11 cellular contexts compared by ENCODE assay signal in genomic region chr5:141421489-141421855, GRCh38. TPM values are rescaled to one million over a fixed set of nuclear protein-coding genes. Genes with fewer than 3 reads are reported as not detected.
A peak's percentile ranks its signal among the peaks of the same experiment; 100 is the strongest.
DNase-seq lines count a peak whose midpoint lies in the region; ATAC-seq, FAIRE-seq and TF ChIP-seq lines count a peak whose summit lies in the region.
"Had no signal": no experiment of that assay in that cellular context is flagged by ENCODE, and none has a peak within 500 bp of the region (broad histone marks: within the 10 kb centered on the region; RNA-seq: fewer than 3 reads in every experiment).

No MANE protein-coding gene starts in this region.

- TF ChIP-seq POLR2A in upper lobe of left lung (IDR thresholded peaks at IDR 0.05) (no peak), GM18505 (IDR thresholded peaks at IDR 0.05; ENCODE audit: borderline replicate concordance, extremely low read depth, insufficient read depth, insufficient read length) (no peak)

- TF ChIP-seq CTCF in right atrium auricular region (IDR thresholded peaks at IDR 0.05) = no peak
- TF ChIP-seq CTCF in ascending aorta (IDR thresholded peaks at IDR 0.05) = no peak
- TF ChIP-seq CTCF in kidney (IDR thresholded peaks at IDR 0.05; ENCODE audit: borderline replicate concordance, extremely low read depth, insufficient read depth) = no peak
- no peak for TF ChIP-seq CTCF in upper lobe of left lung (IDR thresholded peaks at IDR 0.05)

- no peak for FAIRE-seq in kidney (lab: Jason Lieb, UNC)
- FAIRE-seq: islet of Langerhans, urothelium cell line had no signal

- TF ChIP-seq EP300 in upper lobe of left lung (IDR thresholded peaks at IDR 0.05) = no peak

- DNase-seq in right atrium auricular region (ENCODE audit: low spot score) (no peak), cardiac septum (ENCODE audit: low spot score) (no peak), ascending aorta (ENCODE audit: low spot score in 2 of 2) (no peak), kidney (no peak), upper lobe of left lung (no peak)
- DNase-seq: NCI-H2081 treated with DMSO at 0.1 percent for 48 hours had no signal

- H3K4me1 ChIP-seq in right atrium auricular region (peaks cover 0 to 13% of the 10 kb centered on the region in 2 donors), ascending aorta (no peaks in the 10 kb centered on the region), kidney (ENCODE audit: control insufficient read depth in 1 of 2, insufficient read depth in 1 of 2, low read depth in 1 of 2, low read length in 2 of 2) (no peaks in the 10 kb centered on the region), upper lobe of left lung (peaks cover 0 to 13% (median 1%) of the 10 kb centered on the region in 4 donors)

- H3K36me3 ChIP-seq in right atrium auricular region (no peaks in the 10 kb centered on the region), ascending aorta (peaks cover 3% of the 10 kb centered on the region in 2 donors), kidney (ENCODE audit: control insufficient read depth in 1 of 2, insufficient read depth in 2 of 2, low read length in 2 of 2) (no peaks in the 10 kb centered on the region), upper lobe of left lung (no peaks in the 10 kb centered on the region)

- ATAC-seq in upper lobe of left lung (ENCODE audit: low FRiP score in 2 of 2) = no peak
- ATAC-seq in GM18505 (IDR thresholded peaks at IDR 0.05; ENCODE audit: unreplicated experiment) = no peak
- ATAC-seq in GM19324 (IDR thresholded peaks at IDR 0.05; ENCODE audit: low FRiP score, unreplicated experiment) = no peak
- ATAC-seq in GM18870 (IDR thresholded peaks at IDR 0.05; ENCODE audit: unreplicated experiment) = no peak

- H3K27me3 ChIP-seq in right atrium auricular region (no peaks in the 10 kb centered on the region), ascending aorta (no peaks in the 10 kb centered on the region), upper lobe of left lung (no peaks in the 10 kb centered on the region)

- intact Hi-C loops in cardiac septum (cut with DNase I) = no loop called here
- intact Hi-C loops in ascending aorta (cut with DNase I) = loop anchor here (5.0 kb wide), 1 partner anchor 106 kb away; no protein-coding TSS in a partner anchor
- intact Hi-C loops in kidney (cut with DNase I) = no loop called here

- H3K27ac ChIP-seq in right atrium auricular region (no peak overlapping the region), ascending aorta (no peak overlapping the region), kidney (ENCODE audit: low read depth in 2 of 2, low read length in 2 of 2) (no peak overlapping the region), upper lobe of left lung (no peak overlapping the region)

- H3K9ac ChIP-seq in kidney (ENCODE audit: low read length in 2 of 2) = no peak overlapping the region

- 15 to 17% methylated on average over 12 to 13 of the region's 13 CpGs for WGBS in upper lobe of left lung, 2 donors

- H3K4me3 ChIP-seq in right atrium auricular region (peak overlapping the region; percentile 27 to 41), ascending aorta (peak overlapping the region; percentile 32 to 44), kidney (ENCODE audit: low read length in 2 of 2) (peak overlapping the region; percentile 14 to 15), upper lobe of left lung (peak overlapping the region in 3 of 4 donors; percentile 22 to 46 (median 31))

- H3K9me3 ChIP-seq in right atrium auricular region = peaks cover 38 to 88% of the 10 kb centered on the region in 2 donors
- H3K9me3 ChIP-seq in ascending aorta = peaks cover 97 to 100% of the 10 kb centered on the region in 2 donors
- H3K9me3 ChIP-seq in kidney (ENCODE audit: control insufficient read depth in 1 of 2, low read length in 2 of 2) = peaks cover 45 to 79% of the 10 kb centered on the region in 2 donors
- H3K9me3 ChIP-seq in upper lobe of left lung = peaks cover 72 to 95% (median 82%) of the 10 kb centered on the region in 4 donors

RNA-seq across cellular contexts. Expression of gene PCDHGA11, which starts 0.6 kb away (rescaled TPM):
- total RNA-seq in right atrium auricular region (1 to 10 TPM; 3.0 to 4.5 TPM), cardiac septum (9.6 TPM), ascending aorta (5.3 TPM), kidney (3.6 TPM), upper lobe of left lung (10 to 100 TPM in 1 of 6 donors, 1 to 10 TPM in 5; 2.0 to 16.8 (median 2.3) TPM)
- 0.37 TPM for polyA plus RNA-seq in kidney (ENCODE audit: insufficient read depth, low read depth, low replicate concordance)

RNA-seq across cellular contexts. Expression of gene PCDHGB7, which starts 4.0 kb away (rescaled TPM):
- 10 to 100 TPM in 1 of 2 donors, 1 to 10 TPM in 1; 6.0 to 10.5 TPM for total RNA-seq in right atrium auricular region
- total RNA-seq in cardiac septum = 16.4 TPM
- 10.2 TPM for total RNA-seq in ascending aorta
- total RNA-seq in kidney = 15.1 TPM
- 1.0 TPM for polyA plus RNA-seq in kidney (ENCODE audit: insufficient read depth, low read depth, low replicate concordance)
- total RNA-seq in upper lobe of left lung = 10 to 100 TPM in 4 of 6 donors, 1 to 10 TPM in 2; 7.0 to 22.5 (median 12.7) TPM

RNA-seq across cellular contexts. Expression of gene PCDHGA10, which starts 8.7 kb away (rescaled TPM):
- total RNA-seq in right atrium auricular region (1 to 10 TPM; 3.1 to 4.8 TPM), cardiac septum (11.0 TPM), ascending aorta (4.4 TPM), kidney (5.1 TPM), upper lobe of left lung (10 to 100 TPM in 1 of 6 donors, 1 to 10 TPM in 5; 3.0 to 19.9 (median 4.3) TPM)
- 0.47 TPM for polyA plus RNA-seq in kidney (ENCODE audit: insufficient read depth, low read depth, low replicate concordance)

RNA-seq across cellular contexts. Expression of gene PCDHGA12, which starts 8.8 kb away (rescaled TPM):
- total RNA-seq in right atrium auricular region (1 to 10 TPM; 6.2 to 7.7 TPM), cardiac septum (10.3 TPM), ascending aorta (18.5 TPM), kidney (4.0 TPM), upper lobe of left lung (10 to 100 TPM in 1 of 6 donors, 1 to 10 TPM in 5; 4.3 to 19.9 (median 5.7) TPM)
- polyA plus RNA-seq in kidney (ENCODE audit: insufficient read depth, low read depth, low replicate concordance) = 0.24 TPM

RNA-seq across cellular contexts. Expression of gene PCDHGB6, which starts 13.7 kb away (rescaled TPM):
- total RNA-seq in right atrium auricular region = 1 to 10 TPM; 5.0 to 7.1 TPM
- total RNA-seq in cardiac septum = 11.9 TPM
- total RNA-seq in ascending aorta = 3.9 TPM
- 7.5 TPM for total RNA-seq in kidney
- 0.22 TPM for polyA plus RNA-seq in kidney (ENCODE audit: insufficient read depth, low read depth, low replicate concordance)
- 1 to 10 TPM; 3.2 to 7.4 (median 6.3) TPM for total RNA-seq in upper lobe of left lung
